34 cellular contexts compared by ENCODE assay signal in genomic region chr10:12957081-12957480, GRCh38. TPM values are rescaled to one million over a fixed set of nuclear protein-coding genes. Genes with fewer than 3 reads are reported as not detected.
"Had no signal": no experiment of that assay in that cellular context is flagged by ENCODE, and none has a peak within 500 bp of the region (broad histone marks: within the 10 kb centered on the region; RNA-seq: fewer than 3 reads in every experiment).

No MANE protein-coding gene starts in this region.

- H3K36me3 ChIP-seq: adrenal gland, brain microvascular endothelial cell, breast epithelium had no signal

- H3K4me1 ChIP-seq: breast epithelium had no signal

- H3K4me1 Mint-ChIP-seq: activated CD4-positive, alpha-beta memory T cell treated with anti-CD3 and anti-CD28 coated beads, Interleukin-2, amount 10 ng/mL, durations not matched to agents 7 days and 5 days; activated CD4-positive, alpha-beta T cell treated with anti-CD3 and anti-CD28 coated beads for 36 hours; activated CD4-positive, alpha-beta T cell treated with anti-CD3 and anti-CD28 coated beads, Interleukin-2, amount 10 ng/mL, durations not matched to agents 7 days and 5 days; activated CD8-positive, alpha-beta memory T cell treated with anti-CD3 and anti-CD28 coated beads, Interleukin-2, amount 10 ng/mL, durations not matched to agents 7 days and 5 days; activated naive CD8-positive, alpha-beta T cell treated with anti-CD3 and anti-CD28 coated beads for 36 hours; activated T-helper 17 cell treated with anti-CD3 and anti-CD28 coated beads, Interleukin-2, amount 50 U/mL, for 72 hours had no signal

- H3K27ac ChIP-seq: adrenal gland, body of pancreas, brain microvascular endothelial cell, breast epithelium, VCaP had no signal

- H3K27ac Mint-ChIP-seq: activated CD4-positive, alpha-beta memory T cell treated with anti-CD3 and anti-CD28 coated beads, Interleukin-2, amount 10 ng/mL, durations not matched to agents 7 days and 5 days; activated CD4-positive, alpha-beta T cell treated with anti-CD3 and anti-CD28 coated beads for 36 hours; activated CD4-positive, alpha-beta T cell treated with anti-CD3 and anti-CD28 coated beads, Interleukin-2, amount 10 ng/mL, durations not matched to agents 7 days and 5 days; activated CD8-positive, alpha-beta memory T cell treated with anti-CD3 and anti-CD28 coated beads, Interleukin-2, amount 10 ng/mL, durations not matched to agents 7 days and 5 days; activated CD8-positive, alpha-beta T cell treated with anti-CD3 and anti-CD28 coated beads, Interleukin-2, amount 10 ng/mL, durations not matched to agents 7 days and 5 days; activated naive CD4-positive, alpha-beta T cell treated with anti-CD3 and anti-CD28 coated beads for 36 hours; activated naive CD4-positive, alpha-beta T cell treated with anti-CD3 and anti-CD28 coated beads, Interleukin-2, amount 50 U/mL, for 72 hours; activated naive CD8-positive, alpha-beta T cell treated with anti-CD3 and anti-CD28 coated beads for 36 hours; activated T-cell treated with anti-CD3 and anti-CD28 coated beads, Interleukin-2, amount 50 U/mL, for 24 hours; activated T-helper 17 cell treated with anti-CD3 and anti-CD28 coated beads, Interleukin-2, amount 50 U/mL, for 72 hours; T-helper 1 cell treated with Interleukin-12 subunit alpha and Interleukin-12 subunit beta and Interleukin-4 antibody, amounts not matched to agents 30 μg/mL and 1 μg/mL, for 36 hours; T-helper 2 cell treated with Interferon-gamma antibody and Interleukin-4, amounts not matched to agents 5 μg/mL and 100 μg/mL, for 36 hours had no signal

- H3K9me3 ChIP-seq: adrenal gland, body of pancreas had no signal

- H3K4me3 ChIP-seq: adrenal gland, body of pancreas, breast epithelium had no signal

- DNase-seq: activated CD4-positive, alpha-beta memory T cell treated with anti-CD3 and anti-CD28 coated beads, Interleukin-2, amount 10 ng/mL, durations not matched to agents 7 days and 5 days; activated CD4-positive, alpha-beta T cell treated with anti-CD3 and anti-CD28 coated beads for 1 hour; activated CD4-positive, alpha-beta T cell treated with anti-CD3 and anti-CD28 coated beads for 36 hours; activated CD4-positive, alpha-beta T cell treated with anti-CD3 and anti-CD28 coated beads for 48 hours; activated CD4-positive, alpha-beta T cell treated with anti-CD3 and anti-CD28 coated beads, Interleukin-2, amount 10 ng/mL, durations not matched to agents 7 days and 5 days; activated CD4-positive, alpha-beta T cell treated with anti-CD3 and anti-CD28 coated beads, Interleukin-2, amount 50 U/mL, for 48 hours; activated CD4-positive, CD25-positive, alpha-beta regulatory T cell; activated CD8-positive, alpha-beta memory T cell treated with anti-CD3 and anti-CD28 coated beads for 24 hours; activated CD8-positive, alpha-beta memory T cell treated with anti-CD3 and anti-CD28 coated beads, Interleukin-2, amount 50 U/mL, for 48 hours; activated CD8-positive, alpha-beta T cell treated with anti-CD3 and anti-CD28 coated beads, Interleukin-2, amount 10 ng/mL, durations not matched to agents 7 days and 5 days; activated effector memory CD4-positive, alpha-beta T cell treated with anti-CD3 and anti-CD28 coated beads, Interleukin-2, amount 50 U/mL, for 16 hours; activated gamma-delta T cell treated with Interleukin-2 at 50 U/mL for 16 hours; activated naive CD4-positive, alpha-beta T cell; activated naive CD4-positive, alpha-beta T cell treated with anti-CD3 and anti-CD28 coated beads for 36 hours; activated naive CD4-positive, alpha-beta T cell treated with anti-CD3 and anti-CD28 coated beads, Interleukin-2, amount 50 U/mL, for 16 hours; activated naive CD8-positive, alpha-beta T cell treated with anti-CD3 and anti-CD28 coated beads for 36 hours; activated T-cell treated with anti-CD3 and anti-CD28 coated beads, Interleukin-2, amount 50 U/mL, for 24 hours; activated T-cell treated with anti-CD3 and anti-CD28 coated beads, Interleukin-2, amount 50 U/mL, for 48 hours; adrenal gland; amniotic stem cell; aorta; body of pancreas; brain microvascular endothelial cell; central memory CD4-positive, alpha-beta T cell; T-helper 1 cell; T-helper 2 cell; T-helper 9 cell had no signal

- H3K36me3 Mint-ChIP-seq: activated CD8-positive, alpha-beta memory T cell treated with anti-CD3 and anti-CD28 coated beads, Interleukin-2, amount 10 ng/mL, durations not matched to agents 7 days and 5 days; activated naive CD8-positive, alpha-beta T cell treated with anti-CD3 and anti-CD28 coated beads for 36 hours had no signal

- H3K27me3 Mint-ChIP-seq: activated CD4-positive, alpha-beta T cell treated with anti-CD3 and anti-CD28 coated beads, Interleukin-2, amount 10 ng/mL, durations not matched to agents 7 days and 5 days had no signal

- H3K4me3 Mint-ChIP-seq: activated CD4-positive, alpha-beta memory T cell treated with anti-CD3 and anti-CD28 coated beads, Interleukin-2, amount 10 ng/mL, durations not matched to agents 7 days and 5 days; activated CD4-positive, alpha-beta T cell treated with anti-CD3 and anti-CD28 coated beads for 36 hours; activated CD4-positive, alpha-beta T cell treated with anti-CD3 and anti-CD28 coated beads, Interleukin-2, amount 10 ng/mL, durations not matched to agents 7 days and 5 days; activated CD8-positive, alpha-beta memory T cell treated with anti-CD3 and anti-CD28 coated beads, Interleukin-2, amount 10 ng/mL, durations not matched to agents 7 days and 5 days; activated CD8-positive, alpha-beta T cell treated with anti-CD3 and anti-CD28 coated beads, Interleukin-2, amount 10 ng/mL, durations not matched to agents 7 days and 5 days; activated naive CD4-positive, alpha-beta T cell treated with anti-CD3 and anti-CD28 coated beads for 36 hours; activated naive CD8-positive, alpha-beta T cell treated with anti-CD3 and anti-CD28 coated beads for 36 hours; activated T-cell treated with anti-CD3 and anti-CD28 coated beads, Interleukin-2, amount 50 U/mL, for 24 hours; activated T-helper 17 cell treated with anti-CD3 and anti-CD28 coated beads, Interleukin-2, amount 50 U/mL, for 72 hours; T-helper 1 cell treated with Interleukin-12 subunit alpha and Interleukin-12 subunit beta and Interleukin-4 antibody, amounts not matched to agents 30 μg/mL and 1 μg/mL, for 36 hours; T-helper 2 cell treated with Interferon-gamma antibody and Interleukin-4, amounts not matched to agents 5 μg/mL and 100 μg/mL, for 36 hours had no signal

RNA-seq across cellular contexts. Expression of gene CCDC3, which starts 44.4 kb away (rescaled TPM):
- total RNA-seq: activated CD8-positive, alpha-beta T cell treated with anti-CD3 and anti-CD28 coated beads, Interleukin-2, amount 10 ng/mL, durations not matched to agents 7 days and 5 days had no signal
